9 cellular contexts compared by ENCODE assay signal in genomic region chr20:25042531-25043498, GRCh38. TPM values are rescaled to one million over a fixed set of nuclear protein-coding genes. Genes with fewer than 3 reads are reported as not detected.
A peak's percentile ranks its signal among the peaks of the same experiment; 100 is the strongest.
DNase-seq lines count a peak whose midpoint lies in the region; ATAC-seq, FAIRE-seq and TF ChIP-seq lines count a peak whose summit lies in the region.
"Had no signal": no experiment of that assay in that cellular context is flagged by ENCODE, and none has a peak within 500 bp of the region (broad histone marks: within the 10 kb centered on the region; RNA-seq: fewer than 3 reads in every experiment).

No MANE protein-coding gene starts in this region.

- H3K27me3 Mint-ChIP-seq in neural crest cell (ENCODE audit: low read depth) (no peaks in the 10 kb centered on the region), glutamatergic neuron (ENCODE audit: unreplicated experiment) (peaks cover 3% of the 10 kb centered on the region)

- H3K4me1 ChIP-seq in OCI-LY3 (ENCODE audit: low read length) = peaks cover 32% of the 10 kb centered on the region
- peaks cover 99% of the 10 kb centered on the region for H3K4me1 ChIP-seq in body of pancreas

- peak overlapping the region; percentile 54 for H3K4me2 ChIP-seq in OCI-LY3 (ENCODE audit: low read length)

- H3K79me2 ChIP-seq in OCI-LY3 (ENCODE audit: low read length) = no peaks in the 10 kb centered on the region

- WGBS in body of pancreas, 2 donors = 66 to 78% methylated on average over 12 to 13 of the region's 14 CpGs

- H4K20me1 ChIP-seq in OCI-LY3 (ENCODE audit: insufficient read depth, low read length) = 0 out of 2 replicates have a peak, but pooled peaks cover 2% of the 10 kb centered on the region

- TF ChIP-seq POLR2A in body of pancreas (IDR thresholded peaks at IDR 0.05) = no peak

- peak overlapping the region; percentile 43 for H3K27ac ChIP-seq in OCI-LY3 (ENCODE audit: low read length)
- H3K27ac ChIP-seq in body of pancreas = peak overlapping the region; percentile 28 to 85 (median 83)
- H3K27ac ChIP-seq: SK-N-MC had no signal

- FAIRE-seq in D721Med (lab: Jason Lieb, UNC) = no peak

- no peaks in the 10 kb centered on the region for H3K9me3 ChIP-seq in OCI-LY3 (ENCODE audit: insufficient read depth, low read length)
- no peaks in the 10 kb centered on the region for H3K9me3 ChIP-seq in body of pancreas

- intact Hi-C loops in body of pancreas (cut with DNase I) = no loop called here

- H3K36me3 Mint-ChIP-seq in neural crest cell (ENCODE audit: low read depth) (no peaks in the 10 kb centered on the region), glutamatergic neuron (ENCODE audit: unreplicated experiment) (no peaks in the 10 kb centered on the region)

- H3K4me1 Mint-ChIP-seq in neural crest cell (peaks cover 21% of the 10 kb centered on the region), glutamatergic neuron (ENCODE audit: low read depth, unreplicated experiment) (no peaks in the 10 kb centered on the region)

- DNase-seq in body of pancreas (peak in 3 of 4 donors; percentile 45 to 70 (median 53)), neural crest cell (ENCODE audit: low read depth, low spot score) (no peak), D721Med (ENCODE audit: insufficient read length, low spot score) (no peak), glutamatergic neuron (no peak)
- no peak for DNase-seq in NK-92 treated with Interleukin-12 subunit alpha and Interleukin-12 subunit beta, amount 100 ng/mL, for 24 hours (lab: John Stamatoyannopoulos, UW)

- peak overlapping the region; percentile 94 for H3K27ac Mint-ChIP-seq in neural crest cell (ENCODE audit: unreplicated experiment)
- no peak overlapping the region for H3K27ac Mint-ChIP-seq in glutamatergic neuron (ENCODE audit: unreplicated experiment)

- no peak overlapping the region for H3K4me3 Mint-ChIP-seq in neural crest cell
- no peak overlapping the region for H3K4me3 Mint-ChIP-seq in glutamatergic neuron (ENCODE audit: unreplicated experiment)

- H3K9me3 Mint-ChIP-seq in neural crest cell (no peaks in the 10 kb centered on the region), glutamatergic neuron (ENCODE audit: unreplicated experiment) (no peaks in the 10 kb centered on the region)

- peak; percentile 94 for ATAC-seq in GM18909 (IDR thresholded peaks at IDR 0.05; ENCODE audit: poor library complexity, unreplicated experiment)
- ATAC-seq in HG02840 (IDR thresholded peaks at IDR 0.05; ENCODE audit: low FRiP score, unreplicated experiment) = peak; percentile 91
- no peak for ATAC-seq in body of pancreas

- H3K36me3 ChIP-seq in OCI-LY3 (replicated peaks; ENCODE audit: low read depth, low read length) (no peaks in the 10 kb centered on the region), body of pancreas (replicated peaks in 1 of 2; ENCODE audit: insufficient read depth in 1 of 2, low read depth in 2 of 2) (no peaks in the 10 kb centered on the region)

- TF ChIP-seq CTCF in OCI-LY3 (IDR thresholded peaks at IDR 0.05; ENCODE audit: low read depth, low read length) = no peak
- no peak for TF ChIP-seq CTCF in body of pancreas (IDR thresholded peaks at IDR 0.05)
- TF ChIP-seq CTCF in neural crest cell (conservative IDR thresholded peaks at IDR 0.05) = no peak
- no peak for TF ChIP-seq CTCF in D721Med (IDR thresholded peaks at IDR 0.05; ENCODE audit: insufficient read depth, missing control alignments)
- TF ChIP-seq CTCF in glutamatergic neuron (IDR thresholded peaks at IDR 0.05; ENCODE audit: partially characterized antibody, unreplicated experiment) = no peak

- no peak overlapping the region; the same call in 1 of the 2 replicates for H2AFZ ChIP-seq in OCI-LY3 (ENCODE audit: low read depth, low read length)

- peak overlapping the region; percentile 18 for H3K4me3 ChIP-seq in OCI-LY3 (ENCODE audit: low read length)
- no peak overlapping the region for H3K4me3 ChIP-seq in body of pancreas
- H3K4me3 ChIP-seq: SK-N-MC had no signal

- H3K27me3 ChIP-seq in OCI-LY3 (ENCODE audit: low read depth, low read length) (no peaks in the 10 kb centered on the region), body of pancreas (no peaks in the 10 kb centered on the region)

- H3K9ac ChIP-seq in OCI-LY3 (ENCODE audit: low read length) = peak overlapping the region; percentile 36; the same call in 1 of the 2 replicates

RNA-seq across cellular contexts. Expression of gene ACSS1, which starts 15.1 kb away (rescaled TPM):
- 10 to 100 TPM; 73.8 to 83.8 TPM for total RNA-seq in body of pancreas
- 13.1 and 14.0 TPM in 2 replicates for total RNA-seq in neural crest cell
- total RNA-seq in glutamatergic neuron (ENCODE audit: unreplicated experiment) = not detected

RNA-seq across cellular contexts. Expression of gene VSX1, which starts 39.1 kb away (rescaled TPM):
- total RNA-seq in body of pancreas (under 1 TPM in 1 of 2 donors, not detected in 1; 0.66 TPM), neural crest cell (3.8 and 4.2 TPM in 2 replicates), glutamatergic neuron (ENCODE audit: unreplicated experiment) (not detected)

RNA-seq across cellular contexts. Expression of gene APMAP, which starts 50.3 kb away (rescaled TPM):
- 10 to 100 TPM; 38.9 to 51.4 TPM for total RNA-seq in body of pancreas
- total RNA-seq in neural crest cell = 85.0 and 88.6 TPM in 2 replicates
- total RNA-seq in glutamatergic neuron (ENCODE audit: unreplicated experiment) = 218 TPM

Comparison
In these comparisons a context has a peak if more than half of its experiments do, and no peak if none do; other contexts are left out.
1. DNase-seq: peak in body of pancreas (3 of 4); none in neural crest cell (single experiment), D721Med (single experiment), NK-92 treated with Interleukin-12 subunit alpha and Interleukin-12 subunit beta, amount 100 ng/mL, for 24 hours (single experiment) and glutamatergic neuron (single experiment).
2. RNA of gene ACSS1, which starts 15.1 kb away (total RNA-seq): 73.8 to 83.8 TPM in body of pancreas and 13.1 to 14.0 TPM in neural crest cell; not detected in glutamatergic neuron (single experiment); every median in the first group is over 10 times any median in the second.